Comparison of ENCODE assay signal across 13 cellular contexts in genomic region chr7:99099499-99100077, GRCh38. TPM values are rescaled to one million over a fixed set of nuclear protein-coding genes. Genes with fewer than 3 reads are reported as not detected.
DNase-seq lines count a peak whose midpoint lies in the region; ATAC-seq, FAIRE-seq and TF ChIP-seq lines count a peak whose summit lies in the region.
"Had no signal": no experiment of that assay in that cellular context is flagged by ENCODE, and none has a peak within 500 bp of the region (broad histone marks: within the 10 kb centered on the region; RNA-seq: fewer than 3 reads in every experiment).

No MANE protein-coding gene starts in this region.

- no peak overlapping the region for H3K18ac ChIP-seq in H1 (ENCODE audit: extremely low read depth, low read length)

- H2AFZ ChIP-seq in Karpas-422 (ENCODE audit: low read length): no peak overlapping the region
- H2AFZ ChIP-seq in H1 (ENCODE audit: low read length): no peak overlapping the region

- H2BK12ac ChIP-seq in H1 (ENCODE audit: low read depth, low read length): no peak overlapping the region

- peaks cover 87% of the 10 kb centered on the region for H3K4me1 ChIP-seq in Karpas-422 (ENCODE audit: low read length)
- H3K4me1 ChIP-seq in H1 (replicated peaks in 1 of 4; ENCODE audit: control insufficient read depth in 3 of 4, insufficient read depth in 4 of 4, low read length in 3 of 4): peaks cover 3 to 14% (median 12%) of the 10 kb centered on the region in 4 experiments; a peak in 4 of 7 replicates
- peaks cover 21% of the 10 kb centered on the region for H3K4me1 ChIP-seq in testis
- peaks cover 10 to 16% of the 10 kb centered on the region in 2 donors for H3K4me1 ChIP-seq in left lung
- H3K4me1 ChIP-seq: SJCRH30 had no signal

- H3K79me2 ChIP-seq in Karpas-422 (ENCODE audit: low read length): peaks cover 98% of the 10 kb centered on the region
- peaks cover 4 to 93% of the 10 kb centered on the region in 2 experiments; a peak in 3 of 4 replicates for H3K79me2 ChIP-seq in H1 (ENCODE audit: control insufficient read depth in 1 of 2, insufficient read depth in 2 of 2, low read length in 2 of 2)

- no peak overlapping the region for H2BK120ac ChIP-seq in H1 (replicated peaks; ENCODE audit: low read depth, low read length)

- no peak overlapping the region for H3K4me3 ChIP-seq in Karpas-422 (ENCODE audit: low read length)
- peak overlapping the region in 1 of 4 experiments; percentile 30; a peak in 1 of 8 replicates for H3K4me3 ChIP-seq in H1 (ENCODE audit: extremely low read depth in 1 of 4, insufficient read depth in 2 of 4, low read depth in 3 of 4, low read length in 4 of 4)
- no peak overlapping the region for H3K4me3 ChIP-seq in testis
- no peak overlapping the region for H3K4me3 ChIP-seq in left lung
- H3K4me3 ChIP-seq: SJCRH30 had no signal

- H3K9me3 ChIP-seq in Karpas-422 (ENCODE audit: low read length): no peaks in the 10 kb centered on the region
- H3K9me3 ChIP-seq in H1 (ENCODE audit: insufficient read depth in 2 of 2, low read depth in 1 of 2, low read length in 1 of 2): no peaks in the 10 kb centered on the region
- H3K9me3 ChIP-seq in testis: no peaks in the 10 kb centered on the region
- H3K9me3 ChIP-seq in left lung: no peaks in the 10 kb centered on the region
- H3K9me3 ChIP-seq: SJCRH30 had no signal

- H2AK5ac ChIP-seq in H1 (ENCODE audit: low read depth, low read length): no peak overlapping the region

- no peak for DNase-seq in Karpas-422
- no peak for DNase-seq in H1 (ENCODE audit: low read depth in 1 of 2, low spot score in 2 of 2)
- no peak for DNase-seq in left colon
- no peak for DNase-seq in testis
- DNase-seq in left lung: no peak
- no peak for DNase-seq in natural killer cell treated with Interleukin-12 subunit alpha and Interleukin-12 subunit beta and Interleukin-15 and Interleukin-18, amount 100 ng/mL, for 72 hours (ENCODE audit: low spot score)
- no peak for DNase-seq in NCI-H2196 (lab: John Stamatoyannopoulos, UW; ENCODE audit: unreplicated experiment)
- DNase-seq in GM03348 (ENCODE audit: low spot score): no peak
- DNase-seq: activated CD4-positive, alpha-beta T cell treated with anti-CD3 and anti-CD28 coated beads, Interleukin-2, amount 10 ng/mL, durations not matched to agents 7 days and 5 days; activated naive CD4-positive, alpha-beta T cell treated with Interleukin-2 at 50 U/mL for 16 hours; effector memory CD4-positive, alpha-beta T cell; SJCRH30 had no signal

- ATAC-seq in left colon (peak; percentile 19), left lung (no peak)
- no peak for ATAC-seq in natural killer cell treated with Interleukin-12 subunit alpha and Interleukin-12 subunit beta and Interleukin-15 and Interleukin-18, amount 100 ng/mL, for 72 hours

- no peaks in the 10 kb centered on the region for H3K27me3 Mint-ChIP-seq in natural killer cell treated with Interleukin-12 subunit alpha and Interleukin-12 subunit beta and Interleukin-15 and Interleukin-18, amount 100 ng/mL, for 72 hours
- H3K27me3 Mint-ChIP-seq: activated CD4-positive, alpha-beta T cell treated with anti-CD3 and anti-CD28 coated beads, Interleukin-2, amount 10 ng/mL, durations not matched to agents 7 days and 5 days; IgD-negative memory B cell had no signal

- POLR2A ChIA-PET in H1 (lab: Charles Lee; ENCODE audit: partially characterized antibody): interaction anchor here (1.1 to 1.4 kb wide), 2 partner anchors 45 to 258 kb away, joined by 3 to 4 read pairs; partner anchors contain the start of gene SMURF1

- CTCF ChIA-PET in H1 (lab: Charles Lee; ENCODE audit: partially characterized antibody): interaction anchor here (1.5 kb wide), 1 partner anchor 17 kb away, joined by 7 read pairs; no protein-coding TSS in a partner anchor

- no peaks in the 10 kb centered on the region for H3K23me2 ChIP-seq in H1 (ENCODE audit: low read depth, low read length)

- intact Hi-C loops in left colon (cut with DNase I, micrococcal nuclease) (no loop called here), testis (cut with DNase I; ENCODE audit: low total_unique reads) (no loop called here), left lung (cut with DNase I) (no loop called here)

- peaks cover 2% of the 10 kb centered on the region; the same call in 1 of the 2 replicates for H3K79me1 ChIP-seq in H1 (ENCODE audit: low read depth, low read length)

- H4K91ac ChIP-seq in H1 (replicated peaks; ENCODE audit: insufficient read length, low read length): no peak overlapping the region

- peaks cover 42 to 52% of the 10 kb centered on the region in 2 donors for H3K4me1 Mint-ChIP-seq in natural killer cell treated with Interleukin-12 subunit alpha and Interleukin-12 subunit beta and Interleukin-15 and Interleukin-18, amount 100 ng/mL, for 72 hours (ENCODE audit: low read depth in 2 of 2)

- no peak overlapping the region for H3K23ac ChIP-seq in H1 (ENCODE audit: insufficient read length)

- H4K20me1 ChIP-seq in Karpas-422 (ENCODE audit: insufficient read depth, low read depth, low read length): no peaks in the 10 kb centered on the region
- H4K20me1 ChIP-seq in H1 (replicated peaks in 1 of 2; ENCODE audit: control insufficient read depth in 1 of 2, insufficient read depth in 2 of 2, low read length in 2 of 2): peaks cover 2 to 5% of the 10 kb centered on the region in 2 experiments

- FAIRE-seq in H1 (lab: Jason Lieb, UNC): no peak

- H3K9ac ChIP-seq in Karpas-422 (ENCODE audit: low read length) (no peak overlapping the region), H1 (replicated peaks in 1 of 4; ENCODE audit: extremely low read depth in 1 of 4, low read depth in 3 of 4, low read length in 3 of 4) (no peak overlapping the region)

- no peak for TF ChIP-seq RAD21 in H1 (IDR thresholded peaks at IDR 0.05 in 1 of 2, conservative IDR thresholded peaks at IDR 0.05 in 1 of 2; ENCODE audit: low read depth in 2 of 2, low read length in 2 of 2)

- no peak overlapping the region for H3K4me3 Mint-ChIP-seq in natural killer cell treated with Interleukin-12 subunit alpha and Interleukin-12 subunit beta and Interleukin-15 and Interleukin-18, amount 100 ng/mL, for 72 hours
- H3K4me3 Mint-ChIP-seq: activated CD4-positive, alpha-beta T cell treated with anti-CD3 and anti-CD28 coated beads, Interleukin-2, amount 10 ng/mL, durations not matched to agents 7 days and 5 days had no signal

- no peak overlapping the region for H3K56ac ChIP-seq in H1 (replicated peaks; ENCODE audit: insufficient read length, low read depth, low read length)

- no peak overlapping the region for H3K27ac Mint-ChIP-seq in natural killer cell treated with Interleukin-12 subunit alpha and Interleukin-12 subunit beta and Interleukin-15 and Interleukin-18, amount 100 ng/mL, for 72 hours
- H3K27ac Mint-ChIP-seq: activated CD4-positive, alpha-beta T cell treated with anti-CD3 and anti-CD28 coated beads, Interleukin-2, amount 10 ng/mL, durations not matched to agents 7 days and 5 days; IgD-negative memory B cell had no signal

- H3K36me3 ChIP-seq in Karpas-422 (ENCODE audit: insufficient read depth, low read length) (peaks cover 14% of the 10 kb centered on the region; the same call in 1 of the 2 replicates), H1 (ENCODE audit: control insufficient read depth in 2 of 4, insufficient read depth in 4 of 4, low read length in 3 of 4) (no peaks in the 10 kb centered on the region), testis (ENCODE audit: low read depth, missing control alignments) (no peaks in the 10 kb centered on the region), left lung (no peaks in the 10 kb centered on the region)
- H3K36me3 ChIP-seq: SJCRH30 had no signal

- H3K9me2 ChIP-seq in Karpas-422 (replicated peaks; ENCODE audit: insufficient read depth, low read length): no peaks in the 10 kb centered on the region

- H4K8ac ChIP-seq in H1 (ENCODE audit: extremely low read depth, insufficient read depth, low read length): no peak overlapping the region

- peak overlapping the region; percentile 16 for H3K4me2 ChIP-seq in Karpas-422 (ENCODE audit: low read depth, low read length, poor library complexity, severe bottlenecking)
- peak overlapping the region; percentile 12 to 29; a peak in 3 of 4 replicates for H3K4me2 ChIP-seq in H1 (ENCODE audit: insufficient read depth in 1 of 2, low read depth in 2 of 2, low read length in 2 of 2)

- H3K9me3 Mint-ChIP-seq in natural killer cell treated with Interleukin-12 subunit alpha and Interleukin-12 subunit beta and Interleukin-15 and Interleukin-18, amount 100 ng/mL, for 72 hours: no peaks in the 10 kb centered on the region

- H3K27me3 ChIP-seq in Karpas-422 (ENCODE audit: low read length): no peaks in the 10 kb centered on the region
- H3K27me3 ChIP-seq in H1 (replicated peaks in 1 of 4; ENCODE audit: control insufficient read depth in 3 of 4, extremely low read depth in 1 of 4, insufficient read depth in 3 of 4, low read length in 3 of 4): no peaks in the 10 kb centered on the region
- H3K27me3 ChIP-seq in testis: no peaks in the 10 kb centered on the region
- no peaks in the 10 kb centered on the region for H3K27me3 ChIP-seq in left lung
- H3K27me3 ChIP-seq: SJCRH30 had no signal

- TF ChIP-seq CTCF in H1 (IDR thresholded peaks at IDR 0.05; ENCODE audit: control extremely low read depth in 1 of 3, insufficient read depth in 1 of 3, low read depth in 1 of 3, low read length in 3 of 3): no peak
- TF ChIP-seq CTCF in testis (IDR thresholded peaks at IDR 0.05): no peak
- TF ChIP-seq CTCF in left lung (IDR thresholded peaks at IDR 0.05): no peak

- H2BK5ac ChIP-seq in H1 (ENCODE audit: low read depth, low read length): no peak overlapping the region

- H4K5ac ChIP-seq in H1 (ENCODE audit: insufficient read length, low read depth, low read length): no peak overlapping the region

- TF ChIP-seq EP300 in H1 (IDR thresholded peaks at IDR 0.05; ENCODE audit: borderline replicate concordance in 1 of 2, low read depth in 2 of 2, low read length in 2 of 2): no peak

- H2BK20ac ChIP-seq in H1 (ENCODE audit: low read length): no peak overlapping the region

- H3K27ac ChIP-seq in Karpas-422 (ENCODE audit: low read length): peak overlapping the region; percentile 64
- H3K27ac ChIP-seq in H1 (ENCODE audit: low read depth, low read length): no peak overlapping the region
- peak overlapping the region; percentile 34 to 85 for H3K27ac ChIP-seq in testis
- H3K27ac ChIP-seq in left lung: no peak overlapping the region
- H3K27ac ChIP-seq: SJCRH30 had no signal

- no peak overlapping the region for H2BK15ac ChIP-seq in H1 (ENCODE audit: low read length)

- WGBS in H1 (ENCODE audit: extremely low coverage in 1 of 2, insufficient coverage in 1 of 2, insufficient read length in 1 of 2, insufficient replicate concordance in 2 of 2, low coverage in 1 of 2, low lambda C conversion rate in 2 of 2, missing lambda C conversion rate in 1 of 2), 2 experiments: 65% methylated on average over 6 of the region's 6 CpGs; no CpG with 5 or more reads in 1 of the 2 experiments
- WGBS in testis, 2 donors: 60 to 76% methylated on average over 6 of the region's 6 CpGs

- H3K36me3 Mint-ChIP-seq in natural killer cell treated with Interleukin-12 subunit alpha and Interleukin-12 subunit beta and Interleukin-15 and Interleukin-18, amount 100 ng/mL, for 72 hours: peaks cover 12% of the 10 kb centered on the region

- H3K14ac ChIP-seq in H1 (ENCODE audit: insufficient read length): no peak overlapping the region

- TF ChIP-seq POLR2A in H1 (IDR thresholded peaks at IDR 0.05; ENCODE audit: control extremely low read depth in 1 of 2, low read depth in 2 of 2, low read length in 2 of 2): no peak
- no peak for TF ChIP-seq POLR2A in testis (IDR thresholded peaks at IDR 0.05)

- no peak overlapping the region for H3K4ac ChIP-seq in H1 (replicated peaks; ENCODE audit: insufficient read length, low read depth, low read length)

RNA-seq across cellular contexts. Expression of gene SMURF1, which starts 44.3 kb away (rescaled TPM):
- 16.7 and 22.6 TPM in 2 replicates for total RNA-seq in Karpas-422 (2014; rRNA removed; shearing (Covaris generic); ENCODE audit: low replicate concordance)
- total RNA-seq in H1 (2021; fragmentation: NEBNext Ultra II Directional; extraction: Animal tissue kit (Norgen Biotek cat#: 25700)): 23.5 and 24.5 TPM in 2 replicates
- polyA plus RNA-seq in H1 (2011; rRNA removed): 9.6 and 11.0 TPM in 2 replicates
- 10.2 TPM for polyA plus RNA-seq in H1 (2011; cell fraction: cytosol; rRNA removed)
- 19.1 TPM for polyA plus RNA-seq in H1 (2011; cell fraction: nucleus; rRNA removed)
- 15.1 to 16.5 TPM (median 15.9 TPM) in 4 replicates for polyA plus RNA-seq in H1 (2012, experiment 1 of 2)
- 6.2 TPM for polyA plus RNA-seq in H1 (2012, experiment 2 of 2)
- 13.1 TPM for polyA plus RNA-seq in H1 (2013, experiment 1 of 2)
- 12.0 TPM for polyA plus RNA-seq in H1 (2013, experiment 2 of 2)
- 12.4 and 15.7 TPM in 2 replicates for polyA minus RNA-seq in H1 (2011; rRNA and poly(A)+ RNA removed)
- polyA minus RNA-seq in H1 (2011; cell fraction: cytosol; rRNA and poly(A)+ RNA removed): 6.5 TPM
- polyA minus RNA-seq in H1 (2011; cell fraction: nucleus; rRNA and poly(A)+ RNA removed): 16.3 TPM
- total RNA-seq in left colon: 10 to 100 TPM; 28.2 to 28.4 TPM
- 10 to 100 TPM; 34.5 to 46.9 TPM for total RNA-seq in testis
- polyA plus RNA-seq in testis (ENCODE audit: insufficient read depth, low read depth, low replicate concordance): 79.5 TPM
- total RNA-seq in left lung: 10 to 100 TPM; 31.5 to 43.4 TPM
- 10 to 100 TPM; 19.9 to 27.1 TPM for total RNA-seq in natural killer cell treated with Interleukin-12 subunit alpha and Interleukin-12 subunit beta and Interleukin-15 and Interleukin-18, amount 100 ng/mL, for 72 hours

Comparison
In these comparisons a context has a peak if more than half of its experiments do, and no peak if none do; other contexts are left out.
1. H3K27ac ChIP-seq: peak in Karpas-422 (single experiment) and testis (2 of 2); none in H1 (single experiment) and left lung (0 of 2).